Comparison of ENCODE assay signal across 1 cellular context in the genomic region with DNA sequence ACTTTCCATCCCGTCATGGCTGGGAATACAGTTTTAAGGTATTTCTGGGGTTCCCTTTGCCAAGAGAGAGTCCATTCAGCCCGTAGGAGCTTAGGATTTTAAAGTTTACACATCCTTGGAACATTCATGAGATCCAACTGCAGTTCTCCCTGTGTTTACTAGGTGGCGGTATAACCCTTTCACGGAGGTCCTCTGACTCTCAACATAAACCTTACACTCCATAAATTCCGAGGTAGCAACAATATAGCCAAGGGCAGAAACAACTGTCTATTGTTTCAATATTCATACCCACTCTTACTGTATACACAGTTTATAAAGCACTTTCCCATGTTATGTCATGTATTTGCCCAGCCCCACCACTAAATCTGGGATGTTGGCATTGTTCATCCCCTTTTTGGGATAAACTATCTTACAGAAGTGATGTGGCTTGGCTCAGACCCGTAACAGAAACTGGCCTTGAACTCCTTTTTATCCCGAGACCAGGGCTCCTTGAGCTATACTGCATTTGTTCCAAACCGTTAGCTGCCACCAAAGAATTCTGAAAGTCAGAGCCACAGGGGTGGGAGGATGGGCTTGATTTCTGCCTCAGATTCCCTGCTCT.
TF ChIP-seq lines count a peak whose summit lies in the region.

No MANE protein-coding gene starts in this region.

TF ChIP-seq in K562, 482 proteins besides CTCF, POLR2A, EP300 and RAD21 (continued from another document and continues in another):
- TF ChIP-seq, protein P1, sequence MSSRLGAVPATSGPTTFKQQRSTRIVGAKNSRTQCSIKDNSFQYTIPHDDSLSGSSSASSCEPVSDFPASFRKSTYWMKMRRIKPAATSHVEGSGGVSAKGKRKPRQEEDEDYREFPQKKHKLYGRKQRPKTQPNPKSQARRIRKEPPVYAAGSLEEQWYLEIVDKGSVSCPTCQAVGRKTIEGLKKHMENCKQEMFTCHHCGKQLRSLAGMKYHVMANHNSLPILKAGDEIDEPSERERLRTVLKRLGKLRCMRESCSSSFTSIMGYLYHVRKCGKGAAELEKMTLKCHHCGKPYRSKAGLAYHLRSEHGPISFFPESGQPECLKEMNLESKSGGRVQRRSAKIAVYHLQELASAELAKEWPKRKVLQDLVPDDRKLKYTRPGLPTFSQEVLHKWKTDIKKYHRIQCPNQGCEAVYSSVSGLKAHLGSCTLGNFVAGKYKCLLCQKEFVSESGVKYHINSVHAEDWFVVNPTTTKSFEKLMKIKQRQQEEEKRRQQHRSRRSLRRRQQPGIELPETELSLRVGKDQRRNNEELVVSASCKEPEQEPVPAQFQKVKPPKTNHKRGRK (tag; IDR thresholded peaks at IDR 0.05), result no peak
- TF ChIP-seq ZNF3 (CRISPR knock-in tag; IDR thresholded peaks at IDR 0.05), result no peak
- TF ChIP-seq, protein P2, sequence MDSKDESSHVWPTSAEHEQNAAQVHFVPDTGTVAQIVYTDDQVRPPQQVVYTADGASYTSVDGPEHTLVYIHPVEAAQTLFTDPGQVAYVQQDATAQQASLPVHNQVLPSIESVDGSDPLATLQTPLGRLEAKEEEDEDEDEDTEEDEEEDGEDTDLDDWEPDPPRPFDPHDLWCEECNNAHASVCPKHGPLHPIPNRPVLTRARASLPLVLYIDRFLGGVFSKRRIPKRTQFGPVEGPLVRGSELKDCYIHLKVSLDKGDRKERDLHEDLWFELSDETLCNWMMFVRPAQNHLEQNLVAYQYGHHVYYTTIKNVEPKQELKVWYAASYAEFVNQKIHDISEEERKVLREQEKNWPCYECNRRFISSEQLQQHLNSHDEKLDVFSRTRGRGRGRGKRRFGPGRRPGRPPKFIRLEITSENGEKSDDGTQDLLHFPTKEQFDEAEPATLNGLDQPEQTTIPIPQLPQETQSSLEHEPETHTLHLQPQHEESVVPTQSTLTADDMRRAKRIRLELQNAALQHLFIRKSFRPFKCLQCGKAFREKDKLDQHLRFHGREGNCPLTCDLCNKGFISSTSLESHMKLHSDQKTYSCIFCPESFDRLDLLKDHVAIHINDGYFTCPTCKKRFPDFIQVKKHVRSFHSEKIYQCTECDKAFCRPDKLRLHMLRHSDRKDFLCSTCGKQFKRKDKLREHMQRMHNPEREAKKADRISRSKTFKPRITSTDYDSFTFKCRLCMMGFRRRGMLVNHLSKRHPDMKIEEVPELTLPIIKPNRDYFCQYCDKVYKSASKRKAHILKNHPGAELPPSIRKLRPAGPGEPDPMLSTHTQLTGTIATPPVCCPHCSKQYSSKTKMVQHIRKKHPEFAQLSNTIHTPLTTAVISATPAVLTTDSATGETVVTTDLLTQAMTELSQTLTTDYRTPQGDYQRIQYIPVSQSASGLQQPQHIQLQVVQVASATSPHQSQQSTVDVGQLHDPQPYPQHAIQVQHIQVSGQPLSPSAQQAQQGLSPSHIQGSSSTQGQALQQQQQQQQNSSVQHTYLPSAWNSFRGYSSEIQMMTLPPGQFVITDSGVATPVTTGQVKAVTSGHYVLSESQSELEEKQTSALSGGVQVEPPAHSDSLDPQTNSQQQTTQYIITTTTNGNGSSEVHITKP (IDR thresholded peaks at IDR 0.05; ENCODE audit: partially characterized antibody), result peak; percentile 25
- TF ChIP-seq ZNF174 (CRISPR knock-in tag; IDR thresholded peaks at IDR 0.05), result no peak
- no peak for TF ChIP-seq BRD9 (IDR thresholded peaks at IDR 0.05; ENCODE audit: low read depth, partially characterized antibody)
- no peak for TF ChIP-seq PML (IDR thresholded peaks at IDR 0.05; ENCODE audit: low read length)
- no peak for TF ChIP-seq NR2C2 (CRISPR knock-in tag; IDR thresholded peaks at IDR 0.05)
- TF ChIP-seq NR2C2 (tag; IDR thresholded peaks at IDR 0.05), result no peak
- no peak for TF ChIP-seq DACH1 (IDR thresholded peaks at IDR 0.05; ENCODE audit: partially characterized antibody)
- TF ChIP-seq MYC (IDR thresholded peaks at IDR 0.05; ENCODE audit: low read depth, low read length), result 0 out of 2 replicates have a peak, but pooled peaks have one; percentile 15
- TF ChIP-seq MYC (CRISPR knock-in tag; IDR thresholded peaks at IDR 0.05; ENCODE audit: borderline replicate concordance, low read depth), result no peak
- no peak for TF ChIP-seq BCOR (IDR thresholded peaks at IDR 0.05)
- TF ChIP-seq, protein P3, sequence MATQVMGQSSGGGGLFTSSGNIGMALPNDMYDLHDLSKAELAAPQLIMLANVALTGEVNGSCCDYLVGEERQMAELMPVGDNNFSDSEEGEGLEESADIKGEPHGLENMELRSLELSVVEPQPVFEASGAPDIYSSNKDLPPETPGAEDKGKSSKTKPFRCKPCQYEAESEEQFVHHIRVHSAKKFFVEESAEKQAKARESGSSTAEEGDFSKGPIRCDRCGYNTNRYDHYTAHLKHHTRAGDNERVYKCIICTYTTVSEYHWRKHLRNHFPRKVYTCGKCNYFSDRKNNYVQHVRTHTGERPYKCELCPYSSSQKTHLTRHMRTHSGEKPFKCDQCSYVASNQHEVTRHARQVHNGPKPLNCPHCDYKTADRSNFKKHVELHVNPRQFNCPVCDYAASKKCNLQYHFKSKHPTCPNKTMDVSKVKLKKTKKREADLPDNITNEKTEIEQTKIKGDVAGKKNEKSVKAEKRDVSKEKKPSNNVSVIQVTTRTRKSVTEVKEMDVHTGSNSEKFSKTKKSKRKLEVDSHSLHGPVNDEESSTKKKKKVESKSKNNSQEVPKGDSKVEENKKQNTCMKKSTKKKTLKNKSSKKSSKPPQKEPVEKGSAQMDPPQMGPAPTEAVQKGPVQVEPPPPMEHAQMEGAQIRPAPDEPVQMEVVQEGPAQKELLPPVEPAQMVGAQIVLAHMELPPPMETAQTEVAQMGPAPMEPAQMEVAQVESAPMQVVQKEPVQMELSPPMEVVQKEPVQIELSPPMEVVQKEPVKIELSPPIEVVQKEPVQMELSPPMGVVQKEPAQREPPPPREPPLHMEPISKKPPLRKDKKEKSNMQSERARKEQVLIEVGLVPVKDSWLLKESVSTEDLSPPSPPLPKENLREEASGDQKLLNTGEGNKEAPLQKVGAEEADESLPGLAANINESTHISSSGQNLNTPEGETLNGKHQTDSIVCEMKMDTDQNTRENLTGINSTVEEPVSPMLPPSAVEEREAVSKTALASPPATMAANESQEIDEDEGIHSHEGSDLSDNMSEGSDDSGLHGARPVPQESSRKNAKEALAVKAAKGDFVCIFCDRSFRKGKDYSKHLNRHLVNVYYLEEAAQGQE (CRISPR knock-in tag; IDR thresholded peaks at IDR 0.05; ENCODE audit: low read depth), result no peak
- no peak for TF ChIP-seq KLF10 (CRISPR knock-in tag; IDR thresholded peaks at IDR 0.05)
- TF ChIP-seq, protein P4, sequence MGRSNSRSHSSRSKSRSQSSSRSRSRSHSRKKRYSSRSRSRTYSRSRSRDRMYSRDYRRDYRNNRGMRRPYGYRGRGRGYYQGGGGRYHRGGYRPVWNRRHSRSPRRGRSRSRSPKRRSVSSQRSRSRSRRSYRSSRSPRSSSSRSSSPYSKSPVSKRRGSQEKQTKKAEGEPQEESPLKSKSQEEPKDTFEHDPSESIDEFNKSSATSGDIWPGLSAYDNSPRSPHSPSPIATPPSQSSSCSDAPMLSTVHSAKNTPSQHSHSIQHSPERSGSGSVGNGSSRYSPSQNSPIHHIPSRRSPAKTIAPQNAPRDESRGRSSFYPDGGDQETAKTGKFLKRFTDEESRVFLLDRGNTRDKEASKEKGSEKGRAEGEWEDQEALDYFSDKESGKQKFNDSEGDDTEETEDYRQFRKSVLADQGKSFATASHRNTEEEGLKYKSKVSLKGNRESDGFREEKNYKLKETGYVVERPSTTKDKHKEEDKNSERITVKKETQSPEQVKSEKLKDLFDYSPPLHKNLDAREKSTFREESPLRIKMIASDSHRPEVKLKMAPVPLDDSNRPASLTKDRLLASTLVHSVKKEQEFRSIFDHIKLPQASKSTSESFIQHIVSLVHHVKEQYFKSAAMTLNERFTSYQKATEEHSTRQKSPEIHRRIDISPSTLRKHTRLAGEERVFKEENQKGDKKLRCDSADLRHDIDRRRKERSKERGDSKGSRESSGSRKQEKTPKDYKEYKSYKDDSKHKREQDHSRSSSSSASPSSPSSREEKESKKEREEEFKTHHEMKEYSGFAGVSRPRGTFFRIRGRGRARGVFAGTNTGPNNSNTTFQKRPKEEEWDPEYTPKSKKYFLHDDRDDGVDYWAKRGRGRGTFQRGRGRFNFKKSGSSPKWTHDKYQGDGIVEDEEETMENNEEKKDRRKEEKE (IDR thresholded peaks at IDR 0.05; ENCODE audit: borderline replicate concordance in 1 of 2, control insufficient read depth in 1 of 2, low read depth in 2 of 2, low read length in 1 of 2), result no peak
- TF ChIP-seq ZZZ3 (IDR thresholded peaks at IDR 0.05), result no peak
- TF ChIP-seq KDM1A (IDR thresholded peaks at IDR 0.05), result no peak
- TF ChIP-seq GATAD2A (IDR thresholded peaks at IDR 0.05), result no peak
- TF ChIP-seq POU5F1 (IDR thresholded peaks at IDR 0.05; ENCODE audit: borderline replicate concordance, low read depth, low read length, partially characterized antibody), result no peak
- TF ChIP-seq GATAD2B (IDR thresholded peaks at IDR 0.05; ENCODE audit: borderline replicate concordance), result no peak
- TF ChIP-seq CREB1 (IDR thresholded peaks at IDR 0.05), result no peak
- no peak for TF ChIP-seq CREB1 (CRISPR knock-in tag; IDR thresholded peaks at IDR 0.05)
- no peak for TF ChIP-seq NFIX (CRISPR knock-in tag; IDR thresholded peaks at IDR 0.05; ENCODE audit: low read depth)
- TF ChIP-seq YBX1 (IDR thresholded peaks at IDR 0.05), result no peak
- TF ChIP-seq HOXB6 (CRISPR knock-in tag; IDR thresholded peaks at IDR 0.05; ENCODE audit: borderline replicate concordance), result no peak
- TF ChIP-seq, protein P5, sequence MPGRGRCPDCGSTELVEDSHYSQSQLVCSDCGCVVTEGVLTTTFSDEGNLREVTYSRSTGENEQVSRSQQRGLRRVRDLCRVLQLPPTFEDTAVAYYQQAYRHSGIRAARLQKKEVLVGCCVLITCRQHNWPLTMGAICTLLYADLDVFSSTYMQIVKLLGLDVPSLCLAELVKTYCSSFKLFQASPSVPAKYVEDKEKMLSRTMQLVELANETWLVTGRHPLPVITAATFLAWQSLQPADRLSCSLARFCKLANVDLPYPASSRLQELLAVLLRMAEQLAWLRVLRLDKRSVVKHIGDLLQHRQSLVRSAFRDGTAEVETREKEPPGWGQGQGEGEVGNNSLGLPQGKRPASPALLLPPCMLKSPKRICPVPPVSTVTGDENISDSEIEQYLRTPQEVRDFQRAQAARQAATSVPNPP (IDR thresholded peaks at IDR 0.05; ENCODE audit: borderline replicate concordance, insufficient read depth, insufficient read length), result no peak
- TF ChIP-seq, protein P6, sequence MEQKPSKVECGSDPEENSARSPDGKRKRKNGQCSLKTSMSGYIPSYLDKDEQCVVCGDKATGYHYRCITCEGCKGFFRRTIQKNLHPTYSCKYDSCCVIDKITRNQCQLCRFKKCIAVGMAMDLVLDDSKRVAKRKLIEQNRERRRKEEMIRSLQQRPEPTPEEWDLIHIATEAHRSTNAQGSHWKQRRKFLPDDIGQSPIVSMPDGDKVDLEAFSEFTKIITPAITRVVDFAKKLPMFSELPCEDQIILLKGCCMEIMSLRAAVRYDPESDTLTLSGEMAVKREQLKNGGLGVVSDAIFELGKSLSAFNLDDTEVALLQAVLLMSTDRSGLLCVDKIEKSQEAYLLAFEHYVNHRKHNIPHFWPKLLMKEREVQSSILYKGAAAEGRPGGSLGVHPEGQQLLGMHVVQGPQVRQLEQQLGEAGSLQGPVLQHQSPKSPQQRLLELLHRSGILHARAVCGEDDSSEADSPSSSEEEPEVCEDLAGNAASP (IDR thresholded peaks at IDR 0.05), result no peak
- TF ChIP-seq ARID2 (IDR thresholded peaks at IDR 0.05), result peak; percentile 60; the same call in 1 of the 2 replicates
- TF ChIP-seq, protein P7, sequence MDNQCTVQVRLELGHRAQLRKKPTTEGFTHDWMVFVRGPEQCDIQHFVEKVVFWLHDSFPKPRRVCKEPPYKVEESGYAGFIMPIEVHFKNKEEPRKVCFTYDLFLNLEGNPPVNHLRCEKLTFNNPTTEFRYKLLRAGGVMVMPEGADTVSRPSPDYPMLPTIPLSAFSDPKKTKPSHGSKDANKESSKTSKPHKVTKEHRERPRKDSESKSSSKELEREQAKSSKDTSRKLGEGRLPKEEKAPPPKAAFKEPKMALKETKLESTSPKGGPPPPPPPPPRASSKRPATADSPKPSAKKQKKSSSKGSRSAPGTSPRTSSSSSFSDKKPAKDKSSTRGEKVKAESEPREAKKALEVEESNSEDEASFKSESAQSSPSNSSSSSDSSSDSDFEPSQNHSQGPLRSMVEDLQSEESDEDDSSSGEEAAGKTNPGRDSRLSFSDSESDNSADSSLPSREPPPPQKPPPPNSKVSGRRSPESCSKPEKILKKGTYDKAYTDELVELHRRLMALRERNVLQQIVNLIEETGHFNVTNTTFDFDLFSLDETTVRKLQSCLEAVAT (IDR thresholded peaks at IDR 0.05), result peak in 1 of 2 experiments; percentile 24; a peak in 1 of 4 replicates
- TF ChIP-seq PTBP1 (IDR thresholded peaks at IDR 0.05; ENCODE audit: low read depth, low read length), result no peak
- TF ChIP-seq ZNF143 (CRISPR knock-in tag; IDR thresholded peaks at IDR 0.05), result no peak
- TF ChIP-seq NFE2L1 (tag; IDR thresholded peaks at IDR 0.05; ENCODE audit: borderline replicate concordance, low read depth), result no peak
- no peak for TF ChIP-seq TAF1 (IDR thresholded peaks at IDR 0.05; ENCODE audit: control insufficient read depth, extremely low read depth, insufficient read depth, low read length, severe bottlenecking)
- TF ChIP-seq SAP30 (IDR thresholded peaks at IDR 0.05; ENCODE audit: borderline replicate concordance, insufficient read depth, low read depth, low read length, poor library complexity, severe bottlenecking), result no peak
- TF ChIP-seq, protein P8, sequence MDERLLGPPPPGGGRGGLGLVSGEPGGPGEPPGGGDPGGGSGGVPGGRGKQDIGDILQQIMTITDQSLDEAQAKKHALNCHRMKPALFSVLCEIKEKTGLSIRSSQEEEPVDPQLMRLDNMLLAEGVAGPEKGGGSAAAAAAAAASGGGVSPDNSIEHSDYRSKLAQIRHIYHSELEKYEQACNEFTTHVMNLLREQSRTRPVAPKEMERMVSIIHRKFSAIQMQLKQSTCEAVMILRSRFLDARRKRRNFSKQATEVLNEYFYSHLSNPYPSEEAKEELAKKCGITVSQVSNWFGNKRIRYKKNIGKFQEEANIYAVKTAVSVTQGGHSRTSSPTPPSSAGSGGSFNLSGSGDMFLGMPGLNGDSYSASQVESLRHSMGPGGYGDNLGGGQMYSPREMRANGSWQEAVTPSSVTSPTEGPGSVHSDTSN (CRISPR knock-in tag; IDR thresholded peaks at IDR 0.05; ENCODE audit: low read depth), result no peak
- TF ChIP-seq, protein P8 (tag; conservative IDR thresholded peaks at IDR 0.05; ENCODE audit: low read depth), result no peak
- peak; percentile 48; the same call in 1 of the 2 replicates for TF ChIP-seq STAG1 (CRISPR knock-in tag; IDR thresholded peaks at IDR 0.05; ENCODE audit: borderline replicate concordance)
- peak; percentile 88 for TF ChIP-seq SMC3 (conservative IDR thresholded peaks at IDR 0.05; ENCODE audit: insufficient read depth, low read depth, low read length)
- no peak for TF ChIP-seq SP1 (CRISPR knock-in tag; IDR thresholded peaks at IDR 0.05)
